In the genomic region with DNA sequence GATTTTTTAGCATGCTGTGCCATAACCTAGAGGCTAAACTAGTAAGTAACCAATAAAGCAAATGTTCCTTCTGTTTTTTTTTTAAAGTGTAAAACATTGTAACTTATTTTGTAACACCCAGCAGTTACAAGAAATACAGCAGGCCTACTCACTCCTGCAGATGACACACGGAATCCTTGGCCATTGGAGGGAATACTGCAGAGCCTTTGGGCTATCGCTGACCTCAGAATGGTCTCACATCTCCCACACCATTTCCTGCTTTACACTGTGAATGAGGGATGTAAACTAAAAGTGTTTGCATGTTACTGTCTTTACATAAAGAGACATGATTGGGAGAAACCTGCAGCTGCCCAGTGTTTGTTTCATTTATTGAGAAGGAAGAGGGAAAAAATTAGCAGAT, we compare ENCODE assay signal across 18 cellular contexts.
DNase-seq lines count a peak whose midpoint lies in the region; ATAC-seq, FAIRE-seq and TF ChIP-seq lines count a peak whose summit lies in the region.
"Had no signal": no experiment of that assay in that cellular context is flagged by ENCODE, and none has a peak within 500 bp of the region (broad histone marks: within the 10 kb centered on the region; RNA-seq: fewer than 3 reads in every experiment).

No MANE protein-coding gene starts in this region.

- no CpG with 5 or more reads among the region's 2 CpGs for WGBS in mesendoderm (ENCODE audit: extremely low coverage, insufficient coverage, low lambda C conversion rate)

- ATAC-seq in HCT116 (no peak), HG03378 (IDR thresholded peaks at IDR 0.05; ENCODE audit: unreplicated experiment) (no peak)
- ATAC-seq: GM12878 had no signal

- POLR2A ChIA-PET in HCT116 (lab: Charles Lee) = no interaction called here

- H2AK5ac ChIP-seq in mesendoderm (ENCODE audit: low read length) = no peak overlapping the region

- peaks cover 23% of the 10 kb centered on the region for H3K4me1 Mint-ChIP-seq in astrocyte (ENCODE audit: low read depth, unreplicated experiment)

- no peak overlapping the region for H3K18ac ChIP-seq in mesendoderm (ENCODE audit: low read length)

- peaks cover 7 to 27% of the 10 kb centered on the region in 2 experiments; a peak in 3 of 4 replicates for H3K36me3 ChIP-seq in HCT116 (ENCODE audit: control insufficient read depth in 1 of 2, insufficient read depth in 2 of 2, low read length in 2 of 2)
- H3K36me3 ChIP-seq in astrocyte (ENCODE audit: insufficient read depth, low read length) = peaks cover 15% of the 10 kb centered on the region
- peaks cover 3% of the 10 kb centered on the region for H3K36me3 ChIP-seq in mesendoderm (ENCODE audit: control insufficient read depth, insufficient read depth, low read length)

- RAD21 ChIA-PET in HCT116 (lab: Charles Lee; ENCODE audit: low non-redundant PET in 1 of 2, low total read pairs in 2 of 2, uncharacterized antibody in 2 of 2, unreplicated experiment in 2 of 2) = no interaction called here

- no peak overlapping the region for H3K4me2 ChIP-seq in HCT116 (ENCODE audit: low read length)
- no peak overlapping the region for H3K4me2 ChIP-seq in astrocyte (ENCODE audit: low read length)
- no peak overlapping the region for H3K4me2 ChIP-seq in mesendoderm (ENCODE audit: low read length)

- H4K8ac ChIP-seq in mesendoderm (ENCODE audit: low read depth, low read length) = no peak overlapping the region

- H2BK15ac ChIP-seq in mesendoderm (replicated peaks; ENCODE audit: low read depth) = no peak overlapping the region

- no peak overlapping the region for H4K5ac ChIP-seq in mesendoderm (ENCODE audit: low read length)

- no peaks in the 10 kb centered on the region for H4K20me1 ChIP-seq in HCT116 (ENCODE audit: insufficient read depth)
- no peaks in the 10 kb centered on the region for H4K20me1 ChIP-seq in astrocyte (ENCODE audit: insufficient read depth, low read length)

- H3K27ac ChIP-seq in HCT116 (ENCODE audit: low read depth, low read length) (no peak overlapping the region), astrocyte (ENCODE audit: low read depth, low read length) (no peak overlapping the region), mesendoderm (ENCODE audit: low read depth, low read length) (no peak overlapping the region)
- H3K27ac ChIP-seq: SJSA1 had no signal

- TF ChIP-seq RAD21 in HCT116 (IDR thresholded peaks at IDR 0.05; ENCODE audit: low read depth) = no peak

- H3K79me2 ChIP-seq in HCT116 (ENCODE audit: insufficient read depth, low read length) = no peaks in the 10 kb centered on the region
- no peaks in the 10 kb centered on the region for H3K79me2 ChIP-seq in astrocyte (ENCODE audit: insufficient read depth, low read length)
- H3K79me2 ChIP-seq in mesendoderm (ENCODE audit: control insufficient read depth, insufficient read depth, low read length) = no peaks in the 10 kb centered on the region

- no peak overlapping the region for H3K4me3 Mint-ChIP-seq in astrocyte (ENCODE audit: unreplicated experiment)

- TF ChIP-seq CTCF in HCT116 (IDR thresholded peaks at IDR 0.05 in 2 of 3, conservative IDR thresholded peaks at IDR 0.05 in 1 of 3; ENCODE audit: borderline replicate concordance in 1 of 3, insufficient read depth in 1 of 3, low read depth in 2 of 3, low read length in 2 of 3) (no peak), astrocyte (IDR thresholded peaks at IDR 0.05; ENCODE audit: insufficient read depth, low read depth, low read length) (no peak)

- H3K56ac ChIP-seq in mesendoderm (ENCODE audit: low read length) = no peak overlapping the region

- no peaks in the 10 kb centered on the region for H3K4me1 ChIP-seq in HCT116 (ENCODE audit: control insufficient read depth in 1 of 2, insufficient read depth in 2 of 2, low read length in 2 of 2)
- no peaks in the 10 kb centered on the region for H3K4me1 ChIP-seq in astrocyte (ENCODE audit: insufficient read depth, low read length)
- H3K4me1 ChIP-seq in mesendoderm (ENCODE audit: control insufficient read depth, low read depth, low read length) = no peaks in the 10 kb centered on the region

- DNase-seq in EH (ENCODE audit: low read depth) (peak; percentile 30), HCT116 (ENCODE audit: low read depth, low spot score) (no peak), astrocyte (ENCODE audit: low read depth) (no peak), mesendoderm (peak; percentile 26), SHP77 (lab: John Stamatoyannopoulos, UW) (no peak), HPDE6-E6E7 (ENCODE audit: extremely low spot score) (no peak)
- DNase-seq: ACHN; DND-41; GDM1; KBM-7; NCI-H1694; NCI-H226; NCI-H524 treated with DMSO at 0.1 percent for 48 hours; NK-92 treated with Interleukin-12 subunit alpha and Interleukin-12 subunit beta, amount 100 ng/mL, for 24 hours; RPMI8226 had no signal

- H3K9me3 ChIP-seq in HCT116 (ENCODE audit: control insufficient read depth in 1 of 2, insufficient read depth in 1 of 2, low read depth in 1 of 2, low read length in 2 of 2) (no peaks in the 10 kb centered on the region), astrocyte (ENCODE audit: insufficient read depth, low read depth, low read length) (no peaks in the 10 kb centered on the region)
- H3K9me3 ChIP-seq: SJSA1 had no signal

- TSS peak; percentile 22 for BruUV-seq in HCT116 (replicated peaks; lab: Mats Ljungman, UMichigan)

- peak; percentile 47 for FAIRE-seq in astrocyte (lab: Jason Lieb, UNC)

- no peak overlapping the region for H2BK5ac ChIP-seq in mesendoderm (ENCODE audit: low read length)

- intact Hi-C loops in HCT116 (cut with micrococcal nuclease) = no loop called here

- no peaks in the 10 kb centered on the region for H3K27me3 Mint-ChIP-seq in astrocyte (ENCODE audit: low read depth, unreplicated experiment)

- H3K27me3 ChIP-seq in HCT116 (ENCODE audit: insufficient read depth, low read length) (no peaks in the 10 kb centered on the region), astrocyte (ENCODE audit: insufficient read depth, low read length) (no peaks in the 10 kb centered on the region), mesendoderm (ENCODE audit: insufficient read depth, low read length, poor library complexity) (no peaks in the 10 kb centered on the region)
- H3K27me3 ChIP-seq: SJSA1 had no signal

- H3K4me3 ChIP-seq in HCT116 (replicated peaks in 1 of 2; ENCODE audit: low read depth in 1 of 2, low read length in 2 of 2) (no peak overlapping the region), astrocyte (ENCODE audit: insufficient read depth, low read depth, low read length) (no peak overlapping the region), mesendoderm (ENCODE audit: low read length) (no peak overlapping the region)
- H3K4me3 ChIP-seq: GM12878, SJSA1 had no signal

- H3K27ac Mint-ChIP-seq in astrocyte (ENCODE audit: unreplicated experiment) = no peak overlapping the region

- H3K4ac ChIP-seq in mesendoderm (ENCODE audit: low read depth, low read length) = no peak overlapping the region

- H2AFZ ChIP-seq in HCT116 (ENCODE audit: low read depth, low read length, poor library complexity, severe bottlenecking) (no peak overlapping the region), astrocyte (ENCODE audit: low read depth, low read length) (no peak overlapping the region)

- H3K9ac ChIP-seq in HCT116 (ENCODE audit: low read length) (no peak overlapping the region), astrocyte (ENCODE audit: low read length) (no peak overlapping the region), mesendoderm (ENCODE audit: low read length) (no peak overlapping the region)

- no peaks in the 10 kb centered on the region for H3K9me3 Mint-ChIP-seq in astrocyte (ENCODE audit: unreplicated experiment)

- H2BK120ac ChIP-seq in mesendoderm (ENCODE audit: low read depth, low read length) = no peak overlapping the region

- no peaks in the 10 kb centered on the region for H3K9me2 ChIP-seq in HCT116 (ENCODE audit: insufficient read depth)

- CTCF ChIA-PET in HCT116 (lab: Charles Lee) = no interaction called here

- no peak overlapping the region for H3K23ac ChIP-seq in mesendoderm (ENCODE audit: low read length)

- no peak for TF ChIP-seq POLR2A in HCT116 (IDR thresholded peaks at IDR 0.05; ENCODE audit: borderline replicate concordance, extremely low read depth, insufficient read depth, insufficient read length)

- H3K79me1 ChIP-seq in mesendoderm (ENCODE audit: low read length) = no peaks in the 10 kb centered on the region

- peaks cover 20% of the 10 kb centered on the region for H3K36me3 Mint-ChIP-seq in astrocyte (ENCODE audit: low read depth, unreplicated experiment)

TF ChIP-seq in HCT116, 20 proteins besides CTCF, POLR2A, EP300 and RAD21:
- TF ChIP-seq TCF7L2 (IDR thresholded peaks at IDR 0.05; ENCODE audit: borderline replicate concordance, extremely low read depth, insufficient read depth, insufficient read length) = no peak
- no peak for TF ChIP-seq EGR1 (IDR thresholded peaks at IDR 0.05; ENCODE audit: low read depth)
- TF ChIP-seq ELF1 (IDR thresholded peaks at IDR 0.05; ENCODE audit: borderline replicate concordance, low read depth) = no peak
- TF ChIP-seq ZFX (IDR thresholded peaks at IDR 0.05) = no peak
- no peak for TF ChIP-seq ZBTB33 (IDR thresholded peaks at IDR 0.05; ENCODE audit: extremely low read depth, insufficient replicate concordance, low read length)
- TF ChIP-seq MAX (IDR thresholded peaks at IDR 0.05) = no peak
- no peak for TF ChIP-seq SP1 (IDR thresholded peaks at IDR 0.05; ENCODE audit: low read depth)
TF ChIP-seq in HCT116: peak in this region for 0.

Comparison
In these comparisons a context has a peak if more than half of its experiments do, and no peak if none do; other contexts are left out.
1. DNase-seq: peak in EH (single experiment) and mesendoderm (single experiment); none in HCT116 (single experiment), astrocyte (single experiment), SHP77 (0 of 2) and HPDE6-E6E7 (single experiment).